Comparison of ENCODE assay signal across 8 cellular contexts in the genomic region with DNA sequence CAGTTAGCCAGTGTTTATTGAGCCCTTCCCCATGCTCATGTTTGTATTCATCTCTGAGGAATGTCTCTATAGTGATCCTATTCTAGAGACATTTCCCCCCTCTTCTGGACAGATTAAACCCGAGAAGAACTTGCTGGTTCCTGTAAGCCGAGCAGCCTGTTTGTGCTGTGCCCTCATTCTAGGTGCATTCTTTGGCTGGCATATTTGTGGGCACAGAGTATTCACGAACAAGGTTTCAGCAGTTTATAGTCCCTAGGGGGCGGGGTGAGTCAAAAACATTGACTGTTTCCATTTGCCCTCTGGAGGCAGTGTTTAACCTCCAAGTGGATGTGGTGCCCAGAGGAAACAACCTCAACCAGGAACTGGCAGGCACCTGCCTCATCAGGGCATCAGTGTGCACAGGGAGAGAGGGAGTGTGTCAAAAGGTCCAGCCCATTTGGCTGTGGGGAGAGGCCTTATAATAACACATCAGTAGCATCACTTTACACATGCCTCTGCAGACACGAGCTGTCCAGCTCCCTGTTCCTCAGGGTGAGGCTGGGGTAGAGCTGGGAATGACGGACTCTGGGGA.
DNase-seq lines count a peak whose midpoint lies in the region; ATAC-seq and TF ChIP-seq lines count a peak whose summit lies in the region.

No MANE protein-coding gene starts in this region.

- H3K36me3 ChIP-seq in Panc1 (ENCODE audit: control insufficient read depth, insufficient read depth, low read length): no peaks in the 10 kb centered on the region
- no peaks in the 10 kb centered on the region for H3K36me3 ChIP-seq in osteoblast (ENCODE audit: insufficient read depth, low read length)

- H3K27ac ChIP-seq in Panc1 (ENCODE audit: low read length) (no peak overlapping the region), osteoblast (ENCODE audit: low read depth, low read length) (peak overlapping the region; percentile 69)

- in situ Hi-C loops in Panc1 (cut with HindIII; ENCODE audit: low pct_unique_long_range_greater_than_20kb, low sequenced_read_pairs): no loop called here

- no peaks in the 10 kb centered on the region for H3K9me3 Mint-ChIP-seq in effector memory CD8-positive, alpha-beta T cell

- H3K27me3 ChIP-seq in Panc1 (ENCODE audit: control insufficient read depth, insufficient read depth, low read length) (no peaks in the 10 kb centered on the region), osteoblast (ENCODE audit: insufficient read depth, low read length) (no peaks in the 10 kb centered on the region)

- H2AFZ ChIP-seq in osteoblast (ENCODE audit: low read length): no peak overlapping the region

- H3K4me1 ChIP-seq in Panc1 (ENCODE audit: control insufficient read depth, insufficient read depth, low read length): peaks cover 7% of the 10 kb centered on the region; the same call in 1 of the 2 replicates
- peaks cover 22% of the 10 kb centered on the region for H3K4me1 ChIP-seq in osteoblast (ENCODE audit: insufficient read depth, low read length)

- H3K27me3 Mint-ChIP-seq in effector memory CD8-positive, alpha-beta T cell: no peaks in the 10 kb centered on the region

- DNase-seq in DMS53 treated with DMSO at 0.1 percent for 48 hours (lab: John Stamatoyannopoulos, UW; ENCODE audit: unreplicated experiment) (peak; percentile 45), HUDEP-2 (lab: John Stamatoyannopoulos, UW; ENCODE audit: unreplicated experiment in 76 of 76) (peak in 44 of 76 experiments; percentile 1 to 57 (median 20)), Panc1 (ENCODE audit: low read depth, low spot score) (peak; percentile 51), osteoblast (ENCODE audit: insufficient read length, low spot score, missing footprints) (peak; percentile 77), DMS114 treated with DMSO at 0.1 percent for 48 hours (lab: John Stamatoyannopoulos, UW; ENCODE audit: unreplicated experiment) (no peak)
- peak in 1 of 3 experiments; percentile 7 for DNase-seq in effector memory CD8-positive, alpha-beta T cell
- no peak for DNase-seq in stimulated activated CD4-positive, alpha-beta T cell treated with anti-CD3 and anti-CD28 coated beads, Interleukin-4, amount 100 ng/mL, for 4 hours

- POLR2A ChIA-PET in Panc1 (lab: Charles Lee): no interaction called here

- BruUV-seq in Panc1 (replicated peaks; lab: Mats Ljungman, UMichigan): no TSS peak

- intact Hi-C loops in Panc1 (cut with micrococcal nuclease; ENCODE audit: unreplicated experiment): no loop called here

- CTCF ChIA-PET in Panc1 (lab: Charles Lee): interaction anchor here (0.7 kb wide), 1 partner anchor 31 kb away, joined by 7 read pairs; no protein-coding TSS in a partner anchor

- no peak overlapping the region for H3K27ac Mint-ChIP-seq in effector memory CD8-positive, alpha-beta T cell

- H3K36me3 Mint-ChIP-seq in effector memory CD8-positive, alpha-beta T cell (ENCODE audit: insufficient read depth): peaks cover 11% of the 10 kb centered on the region

- H3K9me3 ChIP-seq in Panc1 (ENCODE audit: control insufficient read depth, insufficient read depth, low read depth, low read length) (no peaks in the 10 kb centered on the region), osteoblast (ENCODE audit: low read depth, low read length) (no peaks in the 10 kb centered on the region)

- peak overlapping the region; percentile 77 for H3K4me2 ChIP-seq in osteoblast (ENCODE audit: insufficient read depth, low read length)

- peak; percentile 53 for ATAC-seq in GM19372 (IDR thresholded peaks at IDR 0.05; ENCODE audit: low read depth, unreplicated experiment)
- peak; percentile 91 for ATAC-seq in Panc1
- ATAC-seq in effector memory CD8-positive, alpha-beta T cell (replicated peaks): peak; percentile 36

- H3K4me3 Mint-ChIP-seq in effector memory CD8-positive, alpha-beta T cell: no peak overlapping the region

- peaks cover 3% of the 10 kb centered on the region for H4K20me1 ChIP-seq in osteoblast (ENCODE audit: insufficient read depth, low read length)

- H3K4me3 ChIP-seq in Panc1 (ENCODE audit: low read depth in 2 of 2, low read length in 2 of 2) (no peak overlapping the region), osteoblast (ENCODE audit: insufficient read depth, low read length) (no peak overlapping the region)

- H3K4me1 Mint-ChIP-seq in effector memory CD8-positive, alpha-beta T cell (ENCODE audit: low read depth in 2 of 2): peaks cover 4 to 7% of the 10 kb centered on the region in 2 donors

- no peaks in the 10 kb centered on the region for H3K79me2 ChIP-seq in osteoblast (ENCODE audit: insufficient read depth, low read length)

- peak; percentile 60 for TF ChIP-seq CTCF in Panc1 (IDR thresholded peaks at IDR 0.05)
- peak; percentile 63 for TF ChIP-seq CTCF in osteoblast (IDR thresholded peaks at IDR 0.05; ENCODE audit: extremely low read depth, low read depth, low read length)

Comparison
In these comparisons a context has a peak if more than half of its experiments do, and no peak if none do; other contexts are left out.
1. DNase-seq: peak in DMS53 treated with DMSO at 0.1 percent for 48 hours (single experiment), HUDEP-2 (44 of 76), Panc1 (single experiment) and osteoblast (single experiment); none in DMS114 treated with DMSO at 0.1 percent for 48 hours (single experiment) and stimulated activated CD4-positive, alpha-beta T cell treated with anti-CD3 and anti-CD28 coated beads, Interleukin-4, amount 100 ng/mL, for 4 hours (0 of 2).
2. ATAC-seq: peak in every context shown above with its lines; median percentile 91 in Panc1; 53 in GM19372; 36 in effector memory CD8-positive, alpha-beta T cell.